16 cellular contexts compared by ENCODE assay signal in the genomic region with DNA sequence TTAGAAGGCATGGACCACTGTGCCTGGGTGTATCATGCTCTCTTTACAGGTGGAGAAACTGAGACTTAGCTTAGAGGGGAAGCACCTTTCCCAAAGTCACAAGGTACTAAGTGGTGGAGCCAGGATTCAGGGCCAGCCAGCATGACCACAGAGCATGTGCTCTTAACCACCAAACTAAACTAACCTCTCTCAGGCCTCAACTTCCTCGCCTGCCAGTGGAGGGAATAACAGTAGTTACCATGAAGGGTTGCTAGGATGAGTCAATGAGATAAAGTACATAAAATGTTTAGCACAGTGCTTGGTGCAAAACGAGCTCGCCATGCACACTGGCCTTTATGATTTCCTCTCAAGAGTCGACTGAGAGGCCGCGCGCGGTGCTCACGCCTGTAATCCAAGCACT. TPM values are rescaled to one million over a fixed set of nuclear protein-coding genes. Genes with fewer than 3 reads are reported as not detected.
A peak's percentile ranks its signal among the peaks of the same experiment; 100 is the strongest.
DNase-seq lines count a peak whose midpoint lies in the region; ATAC-seq, FAIRE-seq and TF ChIP-seq lines count a peak whose summit lies in the region.
"Had no signal": no experiment of that assay in that cellular context is flagged by ENCODE, and none has a peak within 500 bp of the region (broad histone marks: within the 10 kb centered on the region; RNA-seq: fewer than 3 reads in every experiment).

No MANE protein-coding gene starts in this region.

- POLR2A ChIA-PET in activated naive CD8-positive, alpha-beta T cell treated with anti-CD3 and anti-CD28 coated beads, Interleukin-2, amount 10 ng/mL, durations not matched to agents 7 days and 5 days (lab: Charles Lee) = interaction anchor here (0.6 to 1.9 kb wide), 4 partner anchors 13 to 90 kb away, joined by 3 to 6 read pairs (median 3); partner anchors contain the start of gene INPP5K

- H3K36me3 Mint-ChIP-seq in activated naive CD8-positive, alpha-beta T cell treated with anti-CD3 and anti-CD28 coated beads, Interleukin-2, amount 10 ng/mL, durations not matched to agents 7 days and 5 days = peaks cover 4% of the 10 kb centered on the region
- no peaks in the 10 kb centered on the region for H3K36me3 Mint-ChIP-seq in activated naive CD8-positive, alpha-beta T cell treated with anti-CD3 and anti-CD28 coated beads for 36 hours
- H3K36me3 Mint-ChIP-seq in stimulated activated effector memory CD8-positive, alpha-beta T cell treated with anti-CD3 and anti-CD28 coated beads, Interleukin-12 subunit alpha, Interleukin-12 subunit beta, amount 100 ng/mL, for 72 hours = peaks cover 4% of the 10 kb centered on the region

- H3K27me3 ChIP-seq in stomach = no peaks in the 10 kb centered on the region
- H3K27me3 ChIP-seq: upper lobe of left lung had no signal

- no peak for TF ChIP-seq POLR2A in stomach (IDR thresholded peaks at IDR 0.05)

- no peak for DNase-seq in activated naive CD8-positive, alpha-beta T cell treated with anti-CD3 and anti-CD28 coated beads, Interleukin-2, amount 10 ng/mL, durations not matched to agents 7 days and 5 days
- no peak for DNase-seq in activated naive CD8-positive, alpha-beta T cell treated with anti-CD3 and anti-CD28 coated beads for 36 hours
- DNase-seq in RCC 7860 (ENCODE audit: low spot score) (peak; percentile 64), fibroblast of peridontal ligament (ENCODE audit: extremely low read depth) (peak; percentile 69), RPMI8226 (no peak), stomach (no peak), left colon (no peak)
- no peak for DNase-seq in stimulated activated effector memory CD8-positive, alpha-beta T cell treated with anti-CD3 and anti-CD28 coated beads, Interleukin-12 subunit alpha, Interleukin-12 subunit beta, amount 100 ng/mL, for 72 hours (ENCODE audit: low spot score in 2 of 2)
- DNase-seq: activated B cell treated with CpG ODN at 0.5 μM for 24 hours; activated naive CD8-positive, alpha-beta T cell treated with anti-CD3 and anti-CD28 coated beads, Interleukin-2, amount 50 U/mL, for 24 hours; DMS79; midbrain; SK-N-SH; upper lobe of left lung had no signal

- H3K4me3 Mint-ChIP-seq in activated naive CD8-positive, alpha-beta T cell treated with anti-CD3 and anti-CD28 coated beads, Interleukin-2, amount 10 ng/mL, durations not matched to agents 7 days and 5 days = no peak overlapping the region
- H3K4me3 Mint-ChIP-seq in activated naive CD8-positive, alpha-beta T cell treated with anti-CD3 and anti-CD28 coated beads for 36 hours = no peak overlapping the region
- H3K4me3 Mint-ChIP-seq in stimulated activated effector memory CD8-positive, alpha-beta T cell treated with anti-CD3 and anti-CD28 coated beads, Interleukin-12 subunit alpha, Interleukin-12 subunit beta, amount 100 ng/mL, for 72 hours = no peak overlapping the region
- H3K4me3 Mint-ChIP-seq: activated B cell treated with CpG ODN at 0.5 μM for 24 hours; activated naive CD8-positive, alpha-beta T cell treated with anti-CD3 and anti-CD28 coated beads, Interleukin-2, amount 50 U/mL, for 24 hours; dendritic cell treated with granulocyte-macrophage colony-stimulating factor and Interleukin-4, amounts not matched to agents 40 ng/mL and 50 ng/mL, for 4 days had no signal

- peaks cover 0 to 24% (median 22%) of the 10 kb centered on the region in 4 donors for H3K4me1 ChIP-seq in stomach

- WGBS in stomach, 5 donors = 73 to 84% (median 78%) methylated on average over 9 of the region's 9 CpGs

- peaks cover 7% of the 10 kb centered on the region for H3K4me1 Mint-ChIP-seq in activated naive CD8-positive, alpha-beta T cell treated with anti-CD3 and anti-CD28 coated beads, Interleukin-2, amount 10 ng/mL, durations not matched to agents 7 days and 5 days
- H3K4me1 Mint-ChIP-seq in activated naive CD8-positive, alpha-beta T cell treated with anti-CD3 and anti-CD28 coated beads for 36 hours = no peaks in the 10 kb centered on the region
- H3K4me1 Mint-ChIP-seq in stimulated activated effector memory CD8-positive, alpha-beta T cell treated with anti-CD3 and anti-CD28 coated beads, Interleukin-12 subunit alpha, Interleukin-12 subunit beta, amount 100 ng/mL, for 72 hours = no peaks in the 10 kb centered on the region
- H3K4me1 Mint-ChIP-seq: activated naive CD8-positive, alpha-beta T cell treated with anti-CD3 and anti-CD28 coated beads, Interleukin-2, amount 50 U/mL, for 24 hours had no signal

- no peaks in the 10 kb centered on the region for H3K9me3 Mint-ChIP-seq in activated naive CD8-positive, alpha-beta T cell treated with anti-CD3 and anti-CD28 coated beads, Interleukin-2, amount 10 ng/mL, durations not matched to agents 7 days and 5 days
- no peaks in the 10 kb centered on the region for H3K9me3 Mint-ChIP-seq in activated naive CD8-positive, alpha-beta T cell treated with anti-CD3 and anti-CD28 coated beads for 36 hours
- no peaks in the 10 kb centered on the region for H3K9me3 Mint-ChIP-seq in stimulated activated effector memory CD8-positive, alpha-beta T cell treated with anti-CD3 and anti-CD28 coated beads, Interleukin-12 subunit alpha, Interleukin-12 subunit beta, amount 100 ng/mL, for 72 hours
- H3K9me3 Mint-ChIP-seq: activated B cell treated with CpG ODN at 0.5 μM for 24 hours; activated naive CD8-positive, alpha-beta T cell treated with anti-CD3 and anti-CD28 coated beads, Interleukin-2, amount 50 U/mL, for 24 hours; dendritic cell treated with granulocyte-macrophage colony-stimulating factor and Interleukin-4, amounts not matched to agents 40 ng/mL and 50 ng/mL, for 4 days had no signal

- no peaks in the 10 kb centered on the region for H3K9me3 ChIP-seq in stomach
- H3K9me3 ChIP-seq: SK-N-SH, upper lobe of left lung had no signal

- no peak overlapping the region for H3K27ac Mint-ChIP-seq in activated naive CD8-positive, alpha-beta T cell treated with anti-CD3 and anti-CD28 coated beads, Interleukin-2, amount 10 ng/mL, durations not matched to agents 7 days and 5 days
- H3K27ac Mint-ChIP-seq in activated naive CD8-positive, alpha-beta T cell treated with anti-CD3 and anti-CD28 coated beads for 36 hours = no peak overlapping the region
- no peak overlapping the region for H3K27ac Mint-ChIP-seq in stimulated activated effector memory CD8-positive, alpha-beta T cell treated with anti-CD3 and anti-CD28 coated beads, Interleukin-12 subunit alpha, Interleukin-12 subunit beta, amount 100 ng/mL, for 72 hours
- H3K27ac Mint-ChIP-seq: activated B cell treated with CpG ODN at 0.5 μM for 24 hours; activated naive CD8-positive, alpha-beta T cell treated with anti-CD3 and anti-CD28 coated beads, Interleukin-2, amount 50 U/mL, for 24 hours; dendritic cell treated with granulocyte-macrophage colony-stimulating factor and Interleukin-4, amounts not matched to agents 40 ng/mL and 50 ng/mL, for 4 days had no signal

- peaks cover 20 to 79% (median 71%) of the 10 kb centered on the region in 4 donors for H3K36me3 ChIP-seq in stomach

- no peak for TF ChIP-seq EP300 in stomach (IDR thresholded peaks at IDR 0.05)

- H3K27me3 Mint-ChIP-seq in activated naive CD8-positive, alpha-beta T cell treated with anti-CD3 and anti-CD28 coated beads, Interleukin-2, amount 10 ng/mL, durations not matched to agents 7 days and 5 days = no peaks in the 10 kb centered on the region
- no peaks in the 10 kb centered on the region for H3K27me3 Mint-ChIP-seq in activated naive CD8-positive, alpha-beta T cell treated with anti-CD3 and anti-CD28 coated beads for 36 hours
- H3K27me3 Mint-ChIP-seq: activated B cell treated with CpG ODN at 0.5 μM for 24 hours; activated naive CD8-positive, alpha-beta T cell treated with anti-CD3 and anti-CD28 coated beads, Interleukin-2, amount 50 U/mL, for 24 hours had no signal

- no peak for FAIRE-seq in RCC 7860 (lab: Jason Lieb, UNC)
- FAIRE-seq: GM12891 had no signal

- H3K27ac ChIP-seq in stomach = no peak overlapping the region

- H3K4me3 ChIP-seq in stomach = no peak overlapping the region
- H3K4me3 ChIP-seq: upper lobe of left lung had no signal

- no peak for TF ChIP-seq CTCF in stomach (IDR thresholded peaks at IDR 0.05)

- intact Hi-C loops in stomach (cut with DNase I; ENCODE audit: low total_unique reads) (no loop called here), left colon (cut with DNase I, micrococcal nuclease) (no loop called here)

- peak; percentile 40 for ATAC-seq in activated naive CD8-positive, alpha-beta T cell treated with anti-CD3 and anti-CD28 coated beads, Interleukin-2, amount 10 ng/mL, durations not matched to agents 7 days and 5 days (ENCODE audit: low read depth)
- ATAC-seq in stimulated activated effector memory CD8-positive, alpha-beta T cell treated with anti-CD3 and anti-CD28 coated beads, Interleukin-12 subunit alpha, Interleukin-12 subunit beta, amount 100 ng/mL, for 72 hours = peak; percentile 14
- ATAC-seq in left colon = no peak
- ATAC-seq: activated naive CD8-positive, alpha-beta T cell treated with anti-CD3 and anti-CD28 coated beads, Interleukin-2, amount 50 U/mL, for 24 hours had no signal

RNA-seq across cellular contexts. Expression of gene MYO1C, which starts 6.4 kb away (rescaled TPM):
- 10 to 100 TPM; 28.6 to 34.1 TPM for total RNA-seq in activated naive CD8-positive, alpha-beta T cell treated with anti-CD3 and anti-CD28 coated beads, Interleukin-2, amount 10 ng/mL, durations not matched to agents 7 days and 5 days
- 10 to 100 TPM; 10.5 to 11.7 TPM for total RNA-seq in activated naive CD8-positive, alpha-beta T cell treated with anti-CD3 and anti-CD28 coated beads for 36 hours
- total RNA-seq in stomach (100 to 1,000 TPM in 3 of 5 donors, 10 to 100 TPM in 2; 74.2 to 158 (median 107) TPM), left colon (100 to 1,000 TPM; 318 to 378 TPM)
- polyA plus RNA-seq in stomach = 10 to 100 TPM; 45.2 to 61.3 (median 54.4) TPM

RNA-seq across cellular contexts. Expression of gene INPP5K, which starts 17.5 kb away (rescaled TPM):
- 10 to 100 TPM; 56.7 to 58.7 TPM for total RNA-seq in activated naive CD8-positive, alpha-beta T cell treated with anti-CD3 and anti-CD28 coated beads, Interleukin-2, amount 10 ng/mL, durations not matched to agents 7 days and 5 days
- total RNA-seq in activated naive CD8-positive, alpha-beta T cell treated with anti-CD3 and anti-CD28 coated beads for 36 hours = 10 to 100 TPM; 18.1 to 18.2 TPM
- total RNA-seq in stomach (10 to 100 TPM; 38.0 to 97.6 (median 93.4) TPM), left colon (10 to 100 TPM; 39.9 to 40.4 TPM)
- 10 to 100 TPM; 22.9 to 27.1 (median 26.6) TPM for polyA plus RNA-seq in stomach

RNA-seq across cellular contexts. Expression of gene CRK, which starts 42.8 kb away (rescaled TPM):
- 10 to 100 TPM; 19.5 to 21.9 TPM for total RNA-seq in activated naive CD8-positive, alpha-beta T cell treated with anti-CD3 and anti-CD28 coated beads, Interleukin-2, amount 10 ng/mL, durations not matched to agents 7 days and 5 days
- 10 to 100 TPM; 13.5 to 14.0 TPM for total RNA-seq in activated naive CD8-positive, alpha-beta T cell treated with anti-CD3 and anti-CD28 coated beads for 36 hours
- 10 to 100 TPM; 18.2 to 87.5 (median 53.5) TPM for total RNA-seq in stomach
- polyA plus RNA-seq in stomach = 10 to 100 TPM; 18.0 to 40.5 (median 32.9) TPM
- total RNA-seq in left colon = 10 to 100 TPM; 74.6 to 80.9 TPM

Comparison
In these comparisons a context has a peak if more than half of its experiments do, and no peak if none do; other contexts are left out.
1. DNase-seq: peak in RCC 7860 (single experiment) and fibroblast of peridontal ligament (single experiment); none in activated naive CD8-positive, alpha-beta T cell treated with anti-CD3 and anti-CD28 coated beads, Interleukin-2, amount 10 ng/mL, durations not matched to agents 7 days and 5 days (single experiment), activated naive CD8-positive, alpha-beta T cell treated with anti-CD3 and anti-CD28 coated beads for 36 hours (single experiment), stimulated activated effector memory CD8-positive, alpha-beta T cell treated with anti-CD3 and anti-CD28 coated beads, Interleukin-12 subunit alpha, Interleukin-12 subunit beta, amount 100 ng/mL, for 72 hours (0 of 2), RPMI8226 (single experiment), stomach (single experiment) and left colon (0 of 2).